Comparison of ENCODE assay signal across 18 cellular contexts in genomic region chr5:60185230-60186104, GRCh38.
A peak's percentile ranks its signal among the peaks of the same experiment; 100 is the strongest.
DNase-seq lines count a peak whose midpoint lies in the region; ATAC-seq, FAIRE-seq and TF ChIP-seq lines count a peak whose summit lies in the region.
"Had no signal": no experiment of that assay in that cellular context is flagged by ENCODE, and none has a peak within 500 bp of the region (broad histone marks: within the 10 kb centered on the region; RNA-seq: fewer than 3 reads in every experiment).

No MANE protein-coding gene starts in this region.

- no peak overlapping the region for H3K27ac ChIP-seq in H1 (ENCODE audit: low read depth, low read length)
- H3K27ac ChIP-seq in osteoblast (ENCODE audit: low read depth, low read length) = no peak overlapping the region
- H3K27ac ChIP-seq: ovary, vagina had no signal

- no peaks in the 10 kb centered on the region for H3K79me1 ChIP-seq in H1 (ENCODE audit: low read depth, low read length)

- no peak overlapping the region for H2BK20ac ChIP-seq in H1 (ENCODE audit: low read length)

- H3K23ac ChIP-seq in H1 (ENCODE audit: insufficient read length) = no peak overlapping the region

- H3K23me2 ChIP-seq in H1 (ENCODE audit: low read depth, low read length) = no peaks in the 10 kb centered on the region

- H4K5ac ChIP-seq in H1 (ENCODE audit: insufficient read length, low read depth, low read length) = no peak overlapping the region

- WGBS in H1 (ENCODE audit: extremely low coverage in 1 of 2, insufficient coverage in 1 of 2, insufficient read length in 1 of 2, insufficient replicate concordance in 2 of 2, low coverage in 1 of 2, low lambda C conversion rate in 2 of 2, missing lambda C conversion rate in 1 of 2), 2 experiments = 94% methylated on average over 8 of the region's 8 CpGs; no CpG with 5 or more reads in 1 of the 2 experiments

- TF ChIP-seq CTCF in H1 (IDR thresholded peaks at IDR 0.05; ENCODE audit: control extremely low read depth in 1 of 3, insufficient read depth in 1 of 3, low read depth in 1 of 3, low read length in 3 of 3) (no peak), osteoblast (IDR thresholded peaks at IDR 0.05; ENCODE audit: extremely low read depth, low read depth, low read length) (no peak), BE2C (IDR thresholded peaks at IDR 0.05; ENCODE audit: low read depth, low read length) (no peak)

- no peak overlapping the region for H4K91ac ChIP-seq in H1 (replicated peaks; ENCODE audit: insufficient read length, low read length)

- H3K27me3 ChIP-seq in H1 (replicated peaks in 1 of 4; ENCODE audit: control insufficient read depth in 3 of 4, extremely low read depth in 1 of 4, insufficient read depth in 3 of 4, low read length in 3 of 4) (no peaks in the 10 kb centered on the region), osteoblast (ENCODE audit: insufficient read depth, low read length) (no peaks in the 10 kb centered on the region), BE2C (peaks cover 6% of the 10 kb centered on the region)
- H3K27me3 ChIP-seq: ovary, vagina had no signal

- H2BK12ac ChIP-seq in H1 (ENCODE audit: low read depth, low read length) = no peak overlapping the region

- DNase-seq in H1 (ENCODE audit: low read depth in 1 of 2, low spot score in 2 of 2) (no peak), osteoblast (ENCODE audit: insufficient read length, low spot score, missing footprints) (no peak), SW480 (ENCODE audit: low spot score) (no peak), BE2C (no peak), islet precursor cell (no peak), NCI-H748 treated with DMSO at 0.1 percent for 48 hours (lab: John Stamatoyannopoulos, UW) (no peak)
- DNase-seq: activated naive CD8-positive, alpha-beta T cell treated with anti-CD3 and anti-CD28 coated beads, Interleukin-2, amount 50 U/mL, for 24 hours; Caco-2; effector CD8-positive, alpha-beta T cell; left ventricle myocardium superior; NCI-H146; NCI-H226; ovary; T-helper 17 cell had no signal

- H4K8ac ChIP-seq in H1 (ENCODE audit: extremely low read depth, insufficient read depth, low read length) = no peak overlapping the region

- H3K4me1 ChIP-seq in H1 (replicated peaks in 1 of 4; ENCODE audit: control insufficient read depth in 3 of 4, insufficient read depth in 4 of 4, low read length in 3 of 4) (no peaks in the 10 kb centered on the region), osteoblast (ENCODE audit: insufficient read depth, low read length) (no peaks in the 10 kb centered on the region), BE2C (no peaks in the 10 kb centered on the region)
- H3K4me1 ChIP-seq: Caco-2, vagina had no signal

- CTCF ChIA-PET in H1 (lab: Charles Lee; ENCODE audit: partially characterized antibody) = no interaction called here

- no peak overlapping the region for H3K18ac ChIP-seq in H1 (ENCODE audit: extremely low read depth, low read length)

- peak; percentile 54 for ATAC-seq in GM18511 (IDR thresholded peaks at IDR 0.05; ENCODE audit: unreplicated experiment)
- ATAC-seq in HG03354 (IDR thresholded peaks at IDR 0.05; ENCODE audit: poor library complexity, severe bottlenecking, unreplicated experiment) = peak; percentile 64
- ATAC-seq: activated naive CD8-positive, alpha-beta T cell treated with anti-CD3 and anti-CD28 coated beads, Interleukin-2, amount 50 U/mL, for 24 hours; HCT116; left ventricle myocardium superior; T-helper 17 cell had no signal

- H3K4me3 ChIP-seq in H1 (ENCODE audit: extremely low read depth in 1 of 4, insufficient read depth in 2 of 4, low read depth in 3 of 4, low read length in 4 of 4) (no peak overlapping the region), osteoblast (ENCODE audit: insufficient read depth, low read length) (no peak overlapping the region), BE2C (ENCODE audit: low read depth, low read length) (no peak overlapping the region)
- H3K4me3 ChIP-seq: ovary, vagina had no signal

- H3K4ac ChIP-seq in H1 (replicated peaks; ENCODE audit: insufficient read length, low read depth, low read length) = no peak overlapping the region

- H4K20me1 ChIP-seq in H1 (replicated peaks in 1 of 2; ENCODE audit: control insufficient read depth in 1 of 2, insufficient read depth in 2 of 2, low read length in 2 of 2) = no peaks in the 10 kb centered on the region
- no peaks in the 10 kb centered on the region for H4K20me1 ChIP-seq in osteoblast (ENCODE audit: insufficient read depth, low read length)

- no peak overlapping the region for H3K9ac ChIP-seq in H1 (replicated peaks in 1 of 4; ENCODE audit: extremely low read depth in 1 of 4, low read depth in 3 of 4, low read length in 3 of 4)

- H2AK5ac ChIP-seq in H1 (ENCODE audit: low read depth, low read length) = no peak overlapping the region

- H3K79me2 ChIP-seq in H1 (ENCODE audit: control insufficient read depth in 1 of 2, insufficient read depth in 2 of 2, low read length in 2 of 2) = no peaks in the 10 kb centered on the region
- no peaks in the 10 kb centered on the region for H3K79me2 ChIP-seq in osteoblast (ENCODE audit: insufficient read depth, low read length)

- H3K36me3 ChIP-seq in H1 (ENCODE audit: control insufficient read depth in 2 of 4, insufficient read depth in 4 of 4, low read length in 3 of 4) (no peaks in the 10 kb centered on the region), osteoblast (ENCODE audit: insufficient read depth, low read length) (no peaks in the 10 kb centered on the region), BE2C (no peaks in the 10 kb centered on the region; the same call in 1 of the 2 replicates)
- H3K36me3 ChIP-seq: ovary, vagina had no signal

- TF ChIP-seq POLR2A in H1 (IDR thresholded peaks at IDR 0.05; ENCODE audit: control extremely low read depth in 1 of 2, low read depth in 2 of 2, low read length in 2 of 2) = no peak

- no peak for TF ChIP-seq EP300 in H1 (IDR thresholded peaks at IDR 0.05; ENCODE audit: borderline replicate concordance in 1 of 2, low read depth in 2 of 2, low read length in 2 of 2)

- no peak overlapping the region for H2BK15ac ChIP-seq in H1 (ENCODE audit: low read length)

- H2AFZ ChIP-seq in H1 (ENCODE audit: low read length) (no peak overlapping the region), osteoblast (ENCODE audit: low read length) (peak overlapping the region; percentile 6)

- H2BK120ac ChIP-seq in H1 (replicated peaks; ENCODE audit: low read depth, low read length) = no peak overlapping the region

- H3K4me2 ChIP-seq in H1 (ENCODE audit: insufficient read depth in 1 of 2, low read depth in 2 of 2, low read length in 2 of 2) (no peak overlapping the region), osteoblast (ENCODE audit: insufficient read depth, low read length) (no peak overlapping the region)

- no peak overlapping the region for H3K56ac ChIP-seq in H1 (replicated peaks; ENCODE audit: insufficient read length, low read depth, low read length)

- peaks cover 0 to 3% of the 10 kb centered on the region in 2 experiments; a peak in 1 of 4 replicates for H3K9me3 ChIP-seq in H1 (ENCODE audit: insufficient read depth in 2 of 2, low read depth in 1 of 2, low read length in 1 of 2)
- H3K9me3 ChIP-seq in osteoblast (ENCODE audit: low read depth, low read length) = no peaks in the 10 kb centered on the region
- H3K9me3 ChIP-seq in BE2C = no peaks in the 10 kb centered on the region; the same call in 1 of the 2 replicates
- H3K9me3 ChIP-seq: Caco-2, ovary, vagina had no signal

- POLR2A ChIA-PET in H1 (lab: Charles Lee; ENCODE audit: partially characterized antibody) = no interaction called here

- H2BK5ac ChIP-seq in H1 (ENCODE audit: low read depth, low read length) = no peak overlapping the region

- FAIRE-seq in H1 (lab: Jason Lieb, UNC) = no peak

- TF ChIP-seq RAD21 in H1 (IDR thresholded peaks at IDR 0.05 in 1 of 2, conservative IDR thresholded peaks at IDR 0.05 in 1 of 2; ENCODE audit: low read depth in 2 of 2, low read length in 2 of 2) = no peak

- H3K14ac ChIP-seq in H1 (ENCODE audit: insufficient read length) = no peak overlapping the region

TF ChIP-seq in H1, 55 proteins besides CTCF, POLR2A, EP300 and RAD21:
- 0 out of 2 replicates have a peak, but pooled peaks have one; percentile 5 for TF ChIP-seq NRF1 (IDR thresholded peaks at IDR 0.05; ENCODE audit: low read depth, low read length)
- no peak for TF ChIP-seq SIN3A (conservative IDR thresholded peaks at IDR 0.05 in 1 of 2, IDR thresholded peaks at IDR 0.05 in 1 of 2; ENCODE audit: low read depth in 1 of 2, low read length in 2 of 2)
